ENCODE assay signal across 18 cellular contexts in the genomic region with DNA sequence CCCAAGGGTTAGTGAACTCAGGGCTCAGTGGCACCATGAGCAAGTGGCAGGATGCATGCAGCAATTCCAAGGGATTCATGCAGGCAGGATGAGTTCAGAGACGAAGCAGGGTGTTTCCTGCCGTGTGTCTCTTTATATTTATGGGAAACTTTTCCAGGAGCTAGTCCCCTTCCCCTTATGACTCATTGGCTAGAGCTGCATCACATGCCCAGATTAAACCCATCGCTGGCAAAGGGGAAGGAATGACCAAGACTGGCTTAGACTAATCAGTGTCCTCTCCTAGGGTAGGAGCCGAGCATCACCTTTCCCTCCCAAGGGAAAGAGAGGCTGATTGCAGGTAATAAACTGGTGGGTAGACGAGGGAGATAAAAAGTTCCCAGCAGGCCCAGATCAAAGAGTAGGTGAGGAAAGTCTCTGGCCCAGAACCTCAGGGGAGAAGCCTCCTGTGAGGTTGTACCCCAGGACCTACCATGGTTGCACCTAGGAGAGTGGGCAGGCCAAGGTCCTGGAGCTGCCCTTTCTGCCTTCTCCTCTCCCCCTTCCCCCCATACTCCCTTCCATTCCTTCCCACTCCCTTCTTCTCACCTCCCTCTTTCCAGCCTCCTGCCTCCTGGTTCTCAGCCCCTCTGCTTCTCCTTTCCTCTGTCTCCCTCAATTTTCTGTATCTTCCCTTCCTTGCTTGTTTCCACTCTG.
DNase-seq lines count a peak whose midpoint lies in the region; ATAC-seq, FAIRE-seq and TF ChIP-seq lines count a peak whose summit lies in the region.
"Had no signal": no experiment of that assay in that cellular context is flagged by ENCODE, and none has a peak within 500 bp of the region (broad histone marks: within the 10 kb centered on the region; RNA-seq: fewer than 3 reads in every experiment).

No MANE protein-coding gene starts in this region.

- H3K36me3 ChIP-seq in tibial nerve: no peaks in the 10 kb centered on the region
- H3K36me3 ChIP-seq: SJCRH30 had no signal

- no peak for TF ChIP-seq EP300 in A549 (IDR thresholded peaks at IDR 0.05)
- no peak for TF ChIP-seq EP300 in tibial nerve (IDR thresholded peaks at IDR 0.05)

- no peaks in the 10 kb centered on the region for H3K9me3 Mint-ChIP-seq in osteocyte (ENCODE audit: unreplicated experiment)
- H3K9me3 Mint-ChIP-seq in endothelial cell (ENCODE audit: unreplicated experiment): no peaks in the 10 kb centered on the region

- DNase-seq in A549 (ENCODE audit: low read depth in 1 of 2, low spot score in 1 of 2) (peak in 1 of 2 experiments; percentile 34), HT1080 (ENCODE audit: low read depth) (peak; percentile 69), ecto neural progenitor cell (ENCODE audit: low spot score) (peak; percentile 15), osteocyte (ENCODE audit: extremely low spot score, unreplicated experiment) (peak; percentile 42), endothelial cell (ENCODE audit: low spot score) (no peak), tibial nerve (ENCODE audit: low spot score in 2 of 2) (no peak)
- no peak for DNase-seq in stimulated activated CD4-positive, alpha-beta T cell treated with anti-CD3 and anti-CD28 coated beads, Interleukin-12 subunit alpha, Interleukin-12 subunit beta, amount 100 ng/mL, for 4 hours
- DNase-seq in activated effector memory CD4-positive, alpha-beta T cell treated with anti-CD3 and anti-CD28 coated beads, Interleukin-2, amount 50 U/mL, for 16 hours: no peak
- DNase-seq: AML-193; Calu3; CD4-positive, CD25-positive, alpha-beta regulatory T cell; DMS79; NCI-H187 treated with DMSO at 0.1 percent for 48 hours; NCI-H2171; NCI-H446 treated with DMSO at 0.1 percent for 48 hours; SJCRH30 had no signal

- TF ChIP-seq CTCF in A549 (IDR thresholded peaks at IDR 0.05) (no peak), osteocyte (IDR thresholded peaks at IDR 0.05) (no peak), endothelial cell (IDR thresholded peaks at IDR 0.05; ENCODE audit: unreplicated experiment) (no peak), tibial nerve (IDR thresholded peaks at IDR 0.05) (no peak)

- TF ChIP-seq POLR2A in A549 (IDR thresholded peaks at IDR 0.05; ENCODE audit: low read length) (no peak), tibial nerve (IDR thresholded peaks at IDR 0.05) (no peak)

- CTCF ChIA-PET in A549 (lab: Yijun Ruan, JAX): interaction anchor here (1.1 to 1.6 kb wide), 4 partner anchors 11 to 268 kb away, joined by 3 to 5 read pairs (median 4); no protein-coding TSS in a partner anchor

- H3K36me3 Mint-ChIP-seq in osteocyte (ENCODE audit: unreplicated experiment): no peaks in the 10 kb centered on the region
- H3K36me3 Mint-ChIP-seq in endothelial cell (ENCODE audit: low read depth, unreplicated experiment): no peaks in the 10 kb centered on the region
- H3K36me3 Mint-ChIP-seq: CD4-positive, CD25-positive, alpha-beta regulatory T cell had no signal

- H3K4me3 Mint-ChIP-seq in osteocyte (ENCODE audit: unreplicated experiment) (no peak overlapping the region), endothelial cell (ENCODE audit: unreplicated experiment) (no peak overlapping the region)
- H3K4me3 Mint-ChIP-seq: CD4-positive, CD25-positive, alpha-beta regulatory T cell had no signal

- no peak for FAIRE-seq in A549 (lab: Jason Lieb, UNC)
- FAIRE-seq: RCC 7860 had no signal

- H3K4me1 Mint-ChIP-seq in osteocyte (ENCODE audit: unreplicated experiment) (peaks cover 43% of the 10 kb centered on the region), endothelial cell (ENCODE audit: unreplicated experiment) (peaks cover 13% of the 10 kb centered on the region)

- H3K4me3 ChIP-seq in A549: no peak overlapping the region
- no peak overlapping the region for H3K4me3 ChIP-seq in tibial nerve
- H3K4me3 ChIP-seq: SJCRH30 had no signal

- H3K27ac ChIP-seq in A549 (peak overlapping the region; percentile 68 to 74; a peak in 5 of 6 replicates), tibial nerve (no peak overlapping the region)
- H3K27ac ChIP-seq: KMS-11, SJCRH30 had no signal

- H3K4me2 ChIP-seq in A549: peak overlapping the region; percentile 26; the same call in 2 of the 3 replicates
- H3K4me2 ChIP-seq: KMS-11 had no signal

- POLR2A ChIA-PET in A549 (lab: Yijun Ruan, JAX): no interaction called here

- no peak for TF ChIP-seq RAD21 in A549 (conservative IDR thresholded peaks at IDR 0.05 in 1 of 2, IDR thresholded peaks at IDR 0.05 in 1 of 2)

- H3K9me3 ChIP-seq in A549 (no peaks in the 10 kb centered on the region), tibial nerve (no peaks in the 10 kb centered on the region)
- H3K9me3 ChIP-seq: SJCRH30 had no signal

- no peaks in the 10 kb centered on the region for H3K27me3 ChIP-seq in tibial nerve
- H3K27me3 ChIP-seq: SJCRH30 had no signal

- no peak overlapping the region for H3K27ac Mint-ChIP-seq in osteocyte (ENCODE audit: unreplicated experiment)
- H3K27ac Mint-ChIP-seq in endothelial cell (ENCODE audit: unreplicated experiment): no peak overlapping the region

- H3K4me1 ChIP-seq in A549: peaks cover 32% of the 10 kb centered on the region
- H3K4me1 ChIP-seq in tibial nerve: peaks cover 0 to 11% (median 0%) of the 10 kb centered on the region in 4 donors
- H3K4me1 ChIP-seq: SJCRH30 had no signal

- ATAC-seq in A549: peak; percentile 19 to 23; a peak in 3 of 6 replicates

- H3K27me3 Mint-ChIP-seq in osteocyte (ENCODE audit: unreplicated experiment): no peaks in the 10 kb centered on the region
- H3K27me3 Mint-ChIP-seq in endothelial cell (ENCODE audit: unreplicated experiment): peaks cover 5% of the 10 kb centered on the region

- 56% methylated on average over 5 of the region's 5 CpGs for WGBS in A549 (ENCODE audit: missing lambda C conversion rate)
- WGBS in tibial nerve, 2 donors: 71 to 86% methylated on average over 5 of the region's 5 CpGs

TF ChIP-seq in A549, 52 proteins besides CTCF, POLR2A, EP300 and RAD21:
- TF ChIP-seq FOSL2 (IDR thresholded peaks at IDR 0.05) (no peak), FOSL2 (CRISPR knock-in tag; IDR thresholded peaks at IDR 0.05) (peak; percentile 42), FOSB (CRISPR knock-in tag; IDR thresholded peaks at IDR 0.05) (no peak)
- TF ChIP-seq, protein P1, sequence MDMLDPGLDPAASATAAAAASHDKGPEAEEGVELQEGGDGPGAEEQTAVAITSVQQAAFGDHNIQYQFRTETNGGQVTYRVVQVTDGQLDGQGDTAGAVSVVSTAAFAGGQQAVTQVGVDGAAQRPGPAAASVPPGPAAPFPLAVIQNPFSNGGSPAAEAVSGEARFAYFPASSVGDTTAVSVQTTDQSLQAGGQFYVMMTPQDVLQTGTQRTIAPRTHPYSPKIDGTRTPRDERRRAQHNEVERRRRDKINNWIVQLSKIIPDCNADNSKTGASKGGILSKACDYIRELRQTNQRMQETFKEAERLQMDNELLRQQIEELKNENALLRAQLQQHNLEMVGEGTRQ (IDR thresholded peaks at IDR 0.05): peak; percentile 47; the same call in 1 of the 2 replicates
TF ChIP-seq in A549: peak in this region for 2.

Comparison
In these comparisons a context has a peak if more than half of its experiments do, and no peak if none do; other contexts are left out.
1. DNase-seq: peak in HT1080 (single experiment), ecto neural progenitor cell (single experiment) and osteocyte (single experiment); none in stimulated activated CD4-positive, alpha-beta T cell treated with anti-CD3 and anti-CD28 coated beads, Interleukin-12 subunit alpha, Interleukin-12 subunit beta, amount 100 ng/mL, for 4 hours (single experiment), endothelial cell (single experiment), tibial nerve (0 of 2) and activated effector memory CD4-positive, alpha-beta T cell treated with anti-CD3 and anti-CD28 coated beads, Interleukin-2, amount 50 U/mL, for 16 hours (single experiment).
2. H3K27ac ChIP-seq: peak in A549 (2 of 2); none in tibial nerve (0 of 4).